ENCODE assay signal across 3 cellular contexts in the genomic region with DNA sequence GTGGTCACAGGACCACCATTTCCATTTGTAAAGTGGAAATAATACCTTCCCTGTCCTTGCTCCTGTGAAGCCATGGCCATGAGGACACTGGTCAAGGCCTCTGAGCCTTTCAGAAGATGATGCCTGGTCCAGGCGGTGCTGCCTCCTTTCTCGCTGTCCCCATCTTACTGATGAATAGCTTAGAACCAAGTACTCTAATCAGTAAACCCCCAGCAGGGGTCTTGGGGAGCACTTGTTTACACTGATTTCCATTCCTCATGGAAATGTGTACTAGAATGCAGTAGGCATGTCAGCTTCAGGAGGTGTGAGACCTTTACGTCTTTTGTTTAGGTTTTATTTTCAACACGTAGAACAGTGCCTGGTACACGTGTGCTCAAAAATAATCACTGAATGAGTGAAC.
"Had no signal": no experiment of that assay in that cellular context is flagged by ENCODE, and none has a peak within 500 bp of the region (broad histone marks: within the 10 kb centered on the region; RNA-seq: fewer than 3 reads in every experiment).

No MANE protein-coding gene starts in this region.

- DNase-seq: GDM1, GF-D8 had no signal

- H3K4me3 ChIP-seq: GM12878 had no signal

- ATAC-seq: GM12878 had no signal
